In the genomic region with DNA sequence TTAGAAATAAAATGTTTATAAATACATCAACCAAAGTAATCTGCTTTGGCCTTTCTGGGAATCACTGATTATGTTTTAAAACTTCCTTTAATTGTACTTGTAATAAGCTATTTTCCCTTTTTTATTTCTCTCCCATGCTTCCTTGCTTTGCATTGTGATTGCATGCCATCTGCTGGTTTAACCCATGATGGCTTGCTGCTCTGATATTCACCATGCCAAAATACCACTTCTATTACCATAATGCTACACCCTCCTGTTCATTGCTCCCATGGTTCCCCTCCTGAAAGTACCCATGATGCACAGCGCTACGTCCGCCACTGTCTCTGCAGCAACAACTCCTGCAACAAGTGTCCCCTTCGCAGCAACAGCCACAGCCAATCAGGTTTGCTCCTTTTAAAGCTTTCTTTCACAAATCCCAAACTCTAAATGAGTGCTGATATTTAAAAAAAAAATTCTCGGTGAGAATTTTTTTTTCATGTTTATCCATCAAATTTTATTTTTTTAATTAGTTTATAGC, we compare ENCODE assay signal across 17 cellular contexts.
A peak's percentile ranks its signal among the peaks of the same experiment; 100 is the strongest.
DNase-seq lines count a peak whose midpoint lies in the region; ATAC-seq and TF ChIP-seq lines count a peak whose summit lies in the region.
"Had no signal": no experiment of that assay in that cellular context is flagged by ENCODE, and none has a peak within 500 bp of the region (broad histone marks: within the 10 kb centered on the region; RNA-seq: fewer than 3 reads in every experiment).

No MANE protein-coding gene starts in this region.

- peaks cover 10% of the 10 kb centered on the region for H3K36me3 Mint-ChIP-seq in neural progenitor cell

- H3K4me1 ChIP-seq in Loucy (ENCODE audit: insufficient read depth, low read length, poor library complexity, severe bottlenecking), result peaks cover 8% of the 10 kb centered on the region
- peaks cover 6% of the 10 kb centered on the region for H3K4me1 ChIP-seq in neural progenitor cell
- no peaks in the 10 kb centered on the region for H3K4me1 ChIP-seq in aorta (ENCODE audit: control insufficient read depth in 1 of 2, insufficient read depth in 2 of 2, low read length in 2 of 2)
- H3K4me1 ChIP-seq in mucosa of descending colon (ENCODE audit: low read depth), result no peaks in the 10 kb centered on the region

- H3K27me3 ChIP-seq in Loucy (ENCODE audit: insufficient read depth, low read length, poor library complexity, severe bottlenecking), result no peaks in the 10 kb centered on the region
- H3K27me3 ChIP-seq in brain microvascular endothelial cell (replicated peaks), result no peaks in the 10 kb centered on the region
- no peaks in the 10 kb centered on the region for H3K27me3 ChIP-seq in neural progenitor cell
- H3K27me3 ChIP-seq in aorta (ENCODE audit: control insufficient read depth in 1 of 2, insufficient read depth in 2 of 2, low read length in 1 of 2), result no peaks in the 10 kb centered on the region
- H3K27me3 ChIP-seq: hepatocyte, tibial nerve had no signal

- no peak overlapping the region for H2AFZ ChIP-seq in Loucy (ENCODE audit: low read length)
- no peak overlapping the region for H2AFZ ChIP-seq in neural progenitor cell (replicated peaks)
- H2AFZ ChIP-seq: hepatocyte had no signal

- H3K27ac Mint-ChIP-seq in neural progenitor cell, result no peak overlapping the region
- H3K27ac Mint-ChIP-seq: activated naive CD8-positive, alpha-beta T cell treated with anti-CD3 and anti-CD28 coated beads, Interleukin-2, amount 10 ng/mL, durations not matched to agents 7 days and 5 days; T-helper 1 cell treated with Interleukin-12 subunit alpha and Interleukin-12 subunit beta and Interleukin-4 antibody, amounts not matched to agents 30 μg/mL and 1 μg/mL, for 36 hours had no signal

- H3K27ac ChIP-seq in brain microvascular endothelial cell, result no peak overlapping the region
- no peak overlapping the region for H3K27ac ChIP-seq in neural progenitor cell
- H3K27ac ChIP-seq in aorta (ENCODE audit: low read depth in 1 of 2, low read length in 2 of 2), result no peak overlapping the region
- H3K27ac ChIP-seq: hepatocyte had no signal

- H3K4me3 ChIP-seq in Loucy (ENCODE audit: low read length, poor library complexity, severe bottlenecking), result no peak overlapping the region
- H3K4me3 ChIP-seq in brain microvascular endothelial cell (ENCODE audit: low read depth, low read length), result no peak overlapping the region
- no peak overlapping the region for H3K4me3 ChIP-seq in neural progenitor cell
- no peak overlapping the region for H3K4me3 ChIP-seq in aorta (ENCODE audit: low read length in 2 of 2)
- no peak overlapping the region for H3K4me3 ChIP-seq in mucosa of descending colon
- H3K4me3 ChIP-seq: hepatocyte, tibial nerve had no signal

- H3K9me3 Mint-ChIP-seq in neural progenitor cell, result no peaks in the 10 kb centered on the region
- H3K9me3 Mint-ChIP-seq: activated naive CD8-positive, alpha-beta T cell treated with anti-CD3 and anti-CD28 coated beads, Interleukin-2, amount 10 ng/mL, durations not matched to agents 7 days and 5 days; central memory CD8-positive, alpha-beta T cell; T-helper 1 cell treated with Interleukin-12 subunit alpha and Interleukin-12 subunit beta and Interleukin-4 antibody, amounts not matched to agents 30 μg/mL and 1 μg/mL, for 36 hours had no signal

- WGBS in aorta, 2 donors, result 94 to 98% methylated on average over 5 of the region's 5 CpGs

- peak; percentile 15 for TF ChIP-seq CTCF in GM10266 (IDR thresholded peaks at IDR 0.05; ENCODE audit: control insufficient read depth, insufficient read depth, low read depth, missing control alignments)
- TF ChIP-seq CTCF in Loucy (conservative IDR thresholded peaks at IDR 0.05; ENCODE audit: low read length), result peak; percentile 27; the same call in 1 of the 2 replicates
- peak; percentile 27 for TF ChIP-seq CTCF in brain microvascular endothelial cell (IDR thresholded peaks at IDR 0.05; ENCODE audit: low read depth, low read length, missing control alignments)
- TF ChIP-seq CTCF in neural progenitor cell (IDR thresholded peaks at IDR 0.05), result peak; percentile 5
- TF ChIP-seq CTCF in mucosa of descending colon (IDR thresholded peaks at IDR 0.05), result no peak

- peaks cover 19% of the 10 kb centered on the region for H3K4me1 Mint-ChIP-seq in neural progenitor cell

- DNase-seq in GM10266 (ENCODE audit: extremely low spot score) (no peak), brain microvascular endothelial cell (no peak), neural progenitor cell (ENCODE audit: low spot score) (no peak), NCI-H2081 treated with DMSO at 0.1 percent for 48 hours (lab: John Stamatoyannopoulos, UW) (no peak), aorta (no peak), mucosa of descending colon (no peak)
- DNase-seq: activated CD4-positive, alpha-beta T cell treated with anti-CD3 and anti-CD28 coated beads for 4 hours; activated naive CD8-positive, alpha-beta T cell treated with anti-CD3 and anti-CD28 coated beads, Interleukin-2, amount 10 ng/mL, durations not matched to agents 7 days and 5 days; activated T-cell treated with anti-CD3 and anti-CD28 coated beads for 4 hours; CD4-positive, CD25-positive, alpha-beta regulatory T cell; left colon had no signal

- in situ Hi-C loops in brain microvascular endothelial cell (cut with HindIII; ENCODE audit: low pct_ligation_motif_present, low sequenced_read_pairs), result loop anchor here (25.0 kb wide), 2 partner anchors 154 to 254 kb away; a partner anchor contains a TSS

- H3F3A ChIP-seq in Loucy (ENCODE audit: low read depth) (no peaks in the 10 kb centered on the region), neural progenitor cell (ENCODE audit: low read depth) (no peaks in the 10 kb centered on the region)

- H3K9ac ChIP-seq in Loucy (ENCODE audit: low read depth, low read length, poor library complexity, severe bottlenecking) (no peak overlapping the region), neural progenitor cell (no peak overlapping the region)

- no peaks in the 10 kb centered on the region for H3K9me2 ChIP-seq in Loucy (replicated peaks; ENCODE audit: low read depth, low read length)

- H3K4me2 ChIP-seq in Loucy (ENCODE audit: low read depth, low read length, poor library complexity, severe bottlenecking) (no peak overlapping the region), neural progenitor cell (no peak overlapping the region)
- H3K4me2 ChIP-seq: hepatocyte had no signal

- no peak overlapping the region for H3K4me3 Mint-ChIP-seq in neural progenitor cell
- H3K4me3 Mint-ChIP-seq: activated naive CD8-positive, alpha-beta T cell treated with anti-CD3 and anti-CD28 coated beads, Interleukin-2, amount 10 ng/mL, durations not matched to agents 7 days and 5 days; central memory CD8-positive, alpha-beta T cell; T-helper 1 cell treated with Interleukin-12 subunit alpha and Interleukin-12 subunit beta and Interleukin-4 antibody, amounts not matched to agents 30 μg/mL and 1 μg/mL, for 36 hours had no signal

- no peaks in the 10 kb centered on the region for H4K20me1 ChIP-seq in Loucy (ENCODE audit: insufficient read depth, low read length, poor library complexity, severe bottlenecking)
- H4K20me1 ChIP-seq in neural progenitor cell (ENCODE audit: low read depth), result no peaks in the 10 kb centered on the region

- ATAC-seq in GM19351 (IDR thresholded peaks at IDR 0.05; ENCODE audit: unreplicated experiment) (no peak), aorta (ENCODE audit: low FRiP score) (no peak), mucosa of descending colon (no peak)
- ATAC-seq: left colon had no signal

- intact Hi-C loops in aorta (cut with DNase I) (no loop called here), mucosa of descending colon (cut with DNase I, micrococcal nuclease) (no loop called here)

- H3K79me2 ChIP-seq in Loucy (ENCODE audit: insufficient read depth, low read length), result no peaks in the 10 kb centered on the region
- no peaks in the 10 kb centered on the region for H3K79me2 ChIP-seq in neural progenitor cell (ENCODE audit: low read depth)
- H3K79me2 ChIP-seq: hepatocyte had no signal

- no peaks in the 10 kb centered on the region for H3K27me3 Mint-ChIP-seq in neural progenitor cell (ENCODE audit: insufficient read depth, low read depth)
- H3K27me3 Mint-ChIP-seq: activated naive CD8-positive, alpha-beta T cell treated with anti-CD3 and anti-CD28 coated beads, Interleukin-2, amount 10 ng/mL, durations not matched to agents 7 days and 5 days; central memory CD8-positive, alpha-beta T cell had no signal

- H3K36me3 ChIP-seq in Loucy (ENCODE audit: insufficient read depth, low read length) (no peaks in the 10 kb centered on the region), brain microvascular endothelial cell (replicated peaks) (peaks cover 6% of the 10 kb centered on the region), neural progenitor cell (no peaks in the 10 kb centered on the region), aorta (ENCODE audit: control insufficient read depth in 1 of 2, insufficient read depth in 2 of 2, low read length in 1 of 2) (peaks cover 0 to 8% of the 10 kb centered on the region in 2 donors), mucosa of descending colon (ENCODE audit: low read depth) (no peaks in the 10 kb centered on the region)

- H3K9me3 ChIP-seq in Loucy (ENCODE audit: insufficient read depth, low read depth, low read length) (no peaks in the 10 kb centered on the region), neural progenitor cell (ENCODE audit: low read depth) (no peaks in the 10 kb centered on the region), aorta (ENCODE audit: control insufficient read depth, low read length) (no peaks in the 10 kb centered on the region), mucosa of descending colon (no peaks in the 10 kb centered on the region)
- H3K9me3 ChIP-seq: tibial nerve had no signal
